ENCODE assay signal across 22 cellular contexts in genomic region chr17:77197115-77197514, GRCh38.
"Had no signal": no experiment of that assay in that cellular context is flagged by ENCODE, and none has a peak within 500 bp of the region (broad histone marks: within the 10 kb centered on the region; RNA-seq: fewer than 3 reads in every experiment).

No MANE protein-coding gene starts in this region.

- H3K4me1 ChIP-seq: colonic mucosa, gastrocnemius medialis, lower lobe of right lung had no signal

- DNase-seq: colonic mucosa; cortex of kidney; effector CD4-positive, alpha-beta T cell; effector memory CD4-positive, alpha-beta T cell; erythroblast; esophagus squamous epithelium; foreskin fibroblast; foreskin melanocyte; gastrocnemius medialis; glutamatergic neuron; heart right ventricle; hypothalamus; immature natural killer cell; islet precursor cell; left cardiac atrium; left lung; left ventricle myocardium superior; lower lobe of right lung; mesenchymal stem cell; midbrain; naive thymus-derived CD4-positive, alpha-beta T cell had no signal

- H3K9me3 ChIP-seq: colonic mucosa, esophagus squamous epithelium, gastrocnemius medialis, heart right ventricle, left lung, lower lobe of right lung had no signal

- H3K4me3 ChIP-seq: colonic mucosa, esophagus squamous epithelium, gastrocnemius medialis, heart right ventricle, left lung, lower lobe of right lung had no signal

- H3K27ac ChIP-seq: colonic mucosa, epithelial cell of prostate, esophagus squamous epithelium, heart right ventricle, lower lobe of right lung had no signal

- H3K27me3 ChIP-seq: colonic mucosa, esophagus squamous epithelium, gastrocnemius medialis, heart right ventricle, left lung had no signal
